21 cellular contexts compared by ENCODE assay signal in genomic region chr5:168598639-168599038, GRCh38. TPM values are rescaled to one million over a fixed set of nuclear protein-coding genes. Genes with fewer than 3 reads are reported as not detected.
DNase-seq lines count a peak whose midpoint lies in the region; ATAC-seq, FAIRE-seq and TF ChIP-seq lines count a peak whose summit lies in the region.
"Had no signal": no experiment of that assay in that cellular context is flagged by ENCODE, and none has a peak within 500 bp of the region (broad histone marks: within the 10 kb centered on the region; RNA-seq: fewer than 3 reads in every experiment).

No MANE protein-coding gene starts in this region.

- H2AFZ ChIP-seq in DND-41 (ENCODE audit: low read depth, low read length) = no peak overlapping the region
- H2AFZ ChIP-seq in astrocyte (ENCODE audit: low read depth, low read length) = no peak overlapping the region
- H2AFZ ChIP-seq: GM23248 had no signal

- ATAC-seq in DND-41 (ENCODE audit: insufficient read depth, low read depth) = peak; percentile 52; the same call in 1 of the 3 replicates
- ATAC-seq: CD8-positive, alpha-beta T cell had no signal

- no peak for TF ChIP-seq CTCF in DND-41 (IDR thresholded peaks at IDR 0.05; ENCODE audit: borderline replicate concordance, extremely low read depth, low read length, poor library complexity, severe bottlenecking)
- no peak for TF ChIP-seq CTCF in astrocyte (IDR thresholded peaks at IDR 0.05; ENCODE audit: insufficient read depth, low read depth, low read length)
- no peak for TF ChIP-seq CTCF in spleen (IDR thresholded peaks at IDR 0.05 in 8 of 11, conservative IDR thresholded peaks at IDR 0.05 in 3 of 11)

- H4K20me1 ChIP-seq in DND-41 (ENCODE audit: insufficient read depth, low read length) (no peaks in the 10 kb centered on the region), astrocyte (ENCODE audit: insufficient read depth, low read length) (no peaks in the 10 kb centered on the region)
- H4K20me1 ChIP-seq: BLaER1 had no signal

- intact Hi-C loops in spleen (cut with DNase I; ENCODE audit: low total_unique reads) = no loop called here

- H3K9ac ChIP-seq in DND-41 (ENCODE audit: low read depth, low read length) (no peak overlapping the region), astrocyte (ENCODE audit: low read length) (no peak overlapping the region)
- H3K9ac ChIP-seq: BLaER1, GM23248 had no signal

- H3K27me3 ChIP-seq in DND-41 (ENCODE audit: insufficient read depth, low read length, poor library complexity) (no peaks in the 10 kb centered on the region), astrocyte (ENCODE audit: insufficient read depth, low read length) (peaks cover 3% of the 10 kb centered on the region), spleen (replicated peaks in 1 of 7) (peaks cover 0 to 18% (median 0%) of the 10 kb centered on the region in 7 donors)
- H3K27me3 ChIP-seq: BLaER1 had no signal

- no peak for DNase-seq in DND-41
- no peak for DNase-seq in astrocyte (ENCODE audit: low read depth)
- DNase-seq in left kidney (ENCODE audit: low read depth, low spot score) = peak; percentile 12
- no peak for DNase-seq in NCI-H1694 (lab: John Stamatoyannopoulos, UW)
- DNase-seq in DMS79 treated with DMSO at 0.1 percent for 48 hours (lab: John Stamatoyannopoulos, UW) = no peak
- DNase-seq in spleen = no peak
- DNase-seq: Caco-2; CD4-positive, CD25-positive, alpha-beta regulatory T cell; CD8-positive, alpha-beta T cell; DMS153; GM23248; H7; HCEC 1CT had no signal

- no peak overlapping the region for H3K27ac ChIP-seq in DND-41 (ENCODE audit: low read length)
- no peak overlapping the region for H3K27ac ChIP-seq in astrocyte (ENCODE audit: low read depth, low read length)
- H3K27ac ChIP-seq in spleen = no peak overlapping the region
- H3K27ac ChIP-seq: 22Rv1, BLaER1, C4-2B, GM23248 had no signal

- H3K9me3 Mint-ChIP-seq in astrocyte (ENCODE audit: unreplicated experiment) = peaks cover 10% of the 10 kb centered on the region
- H3K9me3 Mint-ChIP-seq: CD8-positive, alpha-beta T cell had no signal

- H3K9me3 ChIP-seq in DND-41 (ENCODE audit: insufficient read depth, low read length, severe bottlenecking) (no peaks in the 10 kb centered on the region), astrocyte (ENCODE audit: insufficient read depth, low read depth, low read length) (no peaks in the 10 kb centered on the region), spleen (peaks cover 0 to 4% (median 0%) of the 10 kb centered on the region in 8 donors)
- H3K9me3 ChIP-seq: BLaER1, Caco-2 had no signal

- H3K79me2 ChIP-seq in DND-41 (ENCODE audit: insufficient read depth, low read length) (no peaks in the 10 kb centered on the region), astrocyte (ENCODE audit: insufficient read depth, low read length) (no peaks in the 10 kb centered on the region)

- H3K36me3 ChIP-seq in DND-41 (ENCODE audit: insufficient read depth, low read length) (no peaks in the 10 kb centered on the region), astrocyte (ENCODE audit: insufficient read depth, low read length) (no peaks in the 10 kb centered on the region), spleen (no peaks in the 10 kb centered on the region)
- H3K36me3 ChIP-seq: BLaER1 had no signal

- H3K27ac Mint-ChIP-seq in astrocyte (ENCODE audit: unreplicated experiment) = no peak overlapping the region
- H3K27ac Mint-ChIP-seq: B cell; CD4-positive, CD25-positive, alpha-beta regulatory T cell; CD8-positive, alpha-beta T cell had no signal

- H3K4me2 ChIP-seq in DND-41 (ENCODE audit: insufficient read depth, low read length) (no peak overlapping the region), astrocyte (ENCODE audit: low read length) (no peak overlapping the region)
- H3K4me2 ChIP-seq: BLaER1 had no signal

- WGBS in spleen, 5 donors = 20 to 51% (median 44%) methylated on average over 3 of the region's 3 CpGs

- no peak overlapping the region for H3K4me3 ChIP-seq in DND-41 (ENCODE audit: low read depth in 1 of 2, low read length in 2 of 2)
- H3K4me3 ChIP-seq in astrocyte (ENCODE audit: insufficient read depth, low read depth, low read length) = no peak overlapping the region
- no peak overlapping the region for H3K4me3 ChIP-seq in spleen
- H3K4me3 ChIP-seq: BLaER1, GM23248 had no signal

- H3K4me3 Mint-ChIP-seq in astrocyte (ENCODE audit: unreplicated experiment) = no peak overlapping the region
- H3K4me3 Mint-ChIP-seq: B cell; CD4-positive, CD25-positive, alpha-beta regulatory T cell; CD8-positive, alpha-beta T cell had no signal

- peak; percentile 32 for FAIRE-seq in astrocyte (lab: Jason Lieb, UNC)
- FAIRE-seq: A204.1, G401.6, GM12892, H1 had no signal

- H3K36me3 Mint-ChIP-seq in astrocyte (ENCODE audit: low read depth, unreplicated experiment) = peaks cover 3% of the 10 kb centered on the region
- H3K36me3 Mint-ChIP-seq: CD4-positive, CD25-positive, alpha-beta regulatory T cell; CD8-positive, alpha-beta T cell had no signal

- peaks cover 13% of the 10 kb centered on the region for H3K27me3 Mint-ChIP-seq in astrocyte (ENCODE audit: low read depth, unreplicated experiment)

- TF ChIP-seq POLR2A in spleen (IDR thresholded peaks at IDR 0.05) = no peak

- H3K4me1 Mint-ChIP-seq in astrocyte (ENCODE audit: low read depth, unreplicated experiment) = peaks cover 4% of the 10 kb centered on the region
- H3K4me1 Mint-ChIP-seq: B cell had no signal

- H3K4me1 ChIP-seq in DND-41 (ENCODE audit: insufficient read depth, low read length) (no peaks in the 10 kb centered on the region), astrocyte (ENCODE audit: insufficient read depth, low read length) (peaks cover 2% of the 10 kb centered on the region), spleen (no peaks in the 10 kb centered on the region)

RNA-seq across cellular contexts. Expression of gene PANK3, which starts 19.5 kb away (rescaled TPM):
- total RNA-seq in astrocyte (82.9 and 107 TPM in 2 replicates), spleen (10 to 100 TPM; 39.0 to 70.9 (median 45.8) TPM)
- polyA plus RNA-seq in spleen = 1 to 10 TPM; 3.8 to 6.8 (median 4.6) TPM
